ENCODE assay signal across 8 cellular contexts in genomic region chr6:13194852-13195251, GRCh38.
DNase-seq lines count a peak whose midpoint lies in the region; ATAC-seq and TF ChIP-seq lines count a peak whose summit lies in the region.

No MANE protein-coding gene starts in this region.

- no peak overlapping the region for H3K4me3 ChIP-seq in AG10803 (ENCODE audit: low read length)
- no peak overlapping the region for H3K4me3 ChIP-seq in GM12875 (ENCODE audit: low read depth, low read length)
- H3K4me3 ChIP-seq in left lung, result no peak overlapping the region

- no peaks in the 10 kb centered on the region for H3K9me3 Mint-ChIP-seq in chondrocyte (ENCODE audit: low read depth)

- TF ChIP-seq CTCF in AG10803 (conservative IDR thresholded peaks at IDR 0.05; ENCODE audit: low read length), result peak; percentile 73
- TF ChIP-seq CTCF in GM12875 (IDR thresholded peaks at IDR 0.05; ENCODE audit: borderline replicate concordance, insufficient read depth, low read depth, low read length), result peak; percentile 58; the same call in 1 of the 2 replicates
- peak; percentile 82 for TF ChIP-seq CTCF in chondrocyte (IDR thresholded peaks at IDR 0.05)
- peak; percentile 28 for TF ChIP-seq CTCF in left lung (IDR thresholded peaks at IDR 0.05)

- no peaks in the 10 kb centered on the region for H3K36me3 ChIP-seq in left lung

- peaks cover 10% of the 10 kb centered on the region for H3K27me3 Mint-ChIP-seq in chondrocyte (ENCODE audit: low read depth)

- H3K27ac Mint-ChIP-seq in chondrocyte (ENCODE audit: unreplicated experiment), result no peak overlapping the region

- ATAC-seq in left lung, result peak; percentile 52

- no peaks in the 10 kb centered on the region for H3K36me3 Mint-ChIP-seq in chondrocyte (ENCODE audit: low read depth)

- H3K4me3 Mint-ChIP-seq in chondrocyte (ENCODE audit: unreplicated experiment), result no peak overlapping the region

- intact Hi-C loops in left lung (cut with DNase I), result loop anchor here in 1 of 2 donors (10.0 kb wide), 1 partner anchor 130 kb away; the partner anchor contains the start of gene TBC1D7

- no peaks in the 10 kb centered on the region for H3K4me1 ChIP-seq in left lung

- peak; percentile 74 for DNase-seq in AG10803 (ENCODE audit: low read depth)
- DNase-seq in NAMALWA (ENCODE audit: low spot score), result peak; percentile 75
- DNase-seq in chondrocyte (ENCODE audit: low spot score), result no peak
- DNase-seq in left lung, result peak; percentile 66 to 73
- peak; percentile 54 for DNase-seq in ureter (ENCODE audit: low spot score)
- DNase-seq in KG1 (lab: John Stamatoyannopoulos, UW), result no peak
- no peak for DNase-seq in NCI-H128 (lab: John Stamatoyannopoulos, UW; ENCODE audit: unreplicated experiment)

- H3K9me3 ChIP-seq in left lung, result no peaks in the 10 kb centered on the region

- H3K27me3 ChIP-seq in left lung, result no peaks in the 10 kb centered on the region

- H3K4me1 Mint-ChIP-seq in chondrocyte (ENCODE audit: low read depth), result no peaks in the 10 kb centered on the region

- no peak overlapping the region for H3K27ac ChIP-seq in left lung

Comparison
In these comparisons a context has a peak if more than half of its experiments do, and no peak if none do; other contexts are left out.
1. DNase-seq: peak in AG10803 (single experiment), NAMALWA (single experiment), left lung (2 of 2) and ureter (single experiment); none in chondrocyte (single experiment), KG1 (single experiment) and NCI-H128 (single experiment).
2. CTCF ChIP-seq: peak in every context shown above with its lines; median percentile 82 in chondrocyte; 73 in AG10803; 58 in GM12875; 28 in left lung.